ENCODE assay signal across 16 cellular contexts in genomic region chr20:9200620-9201019, GRCh38.
DNase-seq lines count a peak whose midpoint lies in the region; ATAC-seq and TF ChIP-seq lines count a peak whose summit lies in the region.
"Had no signal": no experiment of that assay in that cellular context is flagged by ENCODE, and none has a peak within 500 bp of the region (broad histone marks: within the 10 kb centered on the region; RNA-seq: fewer than 3 reads in every experiment).

No MANE protein-coding gene starts in this region.

- intact Hi-C loops in left colon (cut with DNase I, micrococcal nuclease): no loop called here

- in situ Hi-C loops in astrocyte of the spinal cord (cut with HindIII; ENCODE audit: low sequenced_read_pairs): no loop called here

- no peak for TF ChIP-seq EP300 in Ishikawa (IDR thresholded peaks at IDR 0.05; ENCODE audit: borderline replicate concordance)

- TF ChIP-seq RAD21 in Ishikawa (IDR thresholded peaks at IDR 0.05; ENCODE audit: low read depth): no peak

- no peak for ATAC-seq in left colon
- ATAC-seq in HG03342 (IDR thresholded peaks at IDR 0.05; ENCODE audit: unreplicated experiment): no peak

- H3K4me3 ChIP-seq in astrocyte of the spinal cord (ENCODE audit: low read depth, low read length): no peak overlapping the region
- H3K4me3 ChIP-seq: BLaER1 treated with 17β-estradiol and CSF1 and Interleukin-3, amounts not matched to agents 10 nM and 100 nM; prostate gland had no signal

- DNase-seq in AG20443 (ENCODE audit: low spot score) (peak; percentile 39), astrocyte of the spinal cord (ENCODE audit: low read depth, low spot score) (peak; percentile 40), kidney tubule cell (ENCODE audit: low spot score) (peak; percentile 90), SW480 (ENCODE audit: low spot score) (no peak), left colon (no peak), T-helper 9 cell (no peak)
- DNase-seq: activated B cell treated with CpG ODN at 0.5 μM for 24 hours; GF-D8; NCI-H1048; NCI-H524; SIG-M5; stimulated activated naive CD4-positive, alpha-beta T cell had no signal

- no peak for TF ChIP-seq CTCF in astrocyte of the spinal cord (IDR thresholded peaks at IDR 0.05; ENCODE audit: low read depth, low read length)

TF ChIP-seq in Ishikawa, 13 proteins besides CTCF, POLR2A, EP300 and RAD21:
- TF ChIP-seq YY1 (IDR thresholded peaks at IDR 0.05; ENCODE audit: low read depth) (no peak), TEAD4 (IDR thresholded peaks at IDR 0.05) (peak; percentile 47; the same call in 1 of the 2 replicates)

Comparison
In these comparisons a context has a peak if more than half of its experiments do, and no peak if none do; other contexts are left out.
1. DNase-seq: peak in AG20443 (single experiment), astrocyte of the spinal cord (single experiment) and kidney tubule cell (single experiment); none in SW480 (single experiment), left colon (0 of 2) and T-helper 9 cell (single experiment).